ENCODE assay signal across 8 cellular contexts in genomic region chr4:4574792-4575191, GRCh38. TPM values are rescaled to one million over a fixed set of nuclear protein-coding genes. Genes with fewer than 3 reads are reported as not detected.
A peak's percentile ranks its signal among the peaks of the same experiment; 100 is the strongest.
DNase-seq lines count a peak whose midpoint lies in the region; ATAC-seq and TF ChIP-seq lines count a peak whose summit lies in the region.

No MANE protein-coding gene starts in this region.

- H3K36me3 Mint-ChIP-seq in stimulated activated naive B cell treated with anti-CD40 and anti-IgM and Interleukin-4, amounts not matched to agents 10 μg/mL and 1 μg/mL and 100 μg/mL, for 72 hours, result peaks cover 22 to 48% of the 10 kb centered on the region in 2 donors

- H2AFZ ChIP-seq in PC-3 (ENCODE audit: low read length), result peak overlapping the region; percentile 98

- DNase-seq in PC-3 (peak; percentile 46), dedifferentiated amniotic fluid mesenchymal stem cell (ENCODE audit: extremely low spot score) (peak; percentile 57), NCI-H1694 (lab: John Stamatoyannopoulos, UW) (no peak), NK-92 (lab: John Stamatoyannopoulos, UW; ENCODE audit: unreplicated experiment) (no peak)
- DNase-seq in stimulated activated naive B cell treated with anti-CD40 and anti-IgM and Interleukin-4, amounts not matched to agents 10 μg/mL and 1 μg/mL and 100 μg/mL, for 72 hours, result no peak

- no peaks in the 10 kb centered on the region for H3F3A ChIP-seq in PC-3 (ENCODE audit: low read length, unreplicated experiment)

- H3K27ac Mint-ChIP-seq in stimulated activated naive B cell treated with anti-CD40 and anti-IgM and Interleukin-4, amounts not matched to agents 10 μg/mL and 1 μg/mL and 100 μg/mL, for 72 hours, result peak overlapping the region; percentile 65

- H3K9me2 ChIP-seq in PC-3 (replicated peaks; ENCODE audit: low read length), result no peaks in the 10 kb centered on the region

- H3K36me3 ChIP-seq in ES-I3 (ENCODE audit: insufficient read depth, low read length), result no peaks in the 10 kb centered on the region
- no peaks in the 10 kb centered on the region for H3K36me3 ChIP-seq in PC-3 (ENCODE audit: low read depth, low read length)

- no peaks in the 10 kb centered on the region for H3K27me3 ChIP-seq in PC-3 (ENCODE audit: low read length)
- no peaks in the 10 kb centered on the region for H3K27me3 ChIP-seq in layer of hippocampus (ENCODE audit: control insufficient read depth, insufficient read depth, low read length)

- peaks cover 6 to 7% of the 10 kb centered on the region in 2 donors for H3K27me3 Mint-ChIP-seq in stimulated activated naive B cell treated with anti-CD40 and anti-IgM and Interleukin-4, amounts not matched to agents 10 μg/mL and 1 μg/mL and 100 μg/mL, for 72 hours

- POLR2A ChIA-PET in PC-3 (lab: Charles Lee; ENCODE audit: unreplicated experiment), result interaction anchor here (0.5 to 0.6 kb wide), 3 partner anchors 9 to 217 kb away, joined by 3 to 6 read pairs (median 4); no protein-coding TSS in a partner anchor

- no peaks in the 10 kb centered on the region for H4K20me1 ChIP-seq in PC-3 (ENCODE audit: low read length)

- CTCF ChIA-PET in PC-3 (lab: Charles Lee), result interaction anchor here (0.6 to 0.7 kb wide), 2 partner anchors 32 to 217 kb away, joined by 3 to 6 read pairs; no protein-coding TSS in a partner anchor

- no peaks in the 10 kb centered on the region for H3K79me2 ChIP-seq in PC-3 (ENCODE audit: low read length)

- peak overlapping the region; percentile 79 for H3K4me3 ChIP-seq in PC-3 (ENCODE audit: low read length)

- no peak for TF ChIP-seq CTCF in PC-3 (conservative IDR thresholded peaks at IDR 0.05; ENCODE audit: low read depth, low read length)

- peaks cover 5% of the 10 kb centered on the region for H3K9me3 ChIP-seq in ES-I3 (ENCODE audit: control insufficient read depth, insufficient read depth, low read length)
- no peaks in the 10 kb centered on the region for H3K9me3 ChIP-seq in PC-3 (ENCODE audit: low read length)

- ATAC-seq in PC-3 (peak; percentile 53), GM18502 (IDR thresholded peaks at IDR 0.05; ENCODE audit: poor library complexity, unreplicated experiment) (no peak)
- peak in 1 of 2 donors; percentile 6 for ATAC-seq in stimulated activated naive B cell treated with anti-CD40 and anti-IgM and Interleukin-4, amounts not matched to agents 10 μg/mL and 1 μg/mL and 100 μg/mL, for 72 hours (replicated peaks)

- H3K27ac ChIP-seq in PC-3 (ENCODE audit: low read length) (peak overlapping the region; percentile 33; the same call in 1 of the 2 replicates), layer of hippocampus (ENCODE audit: low read depth, low read length) (peak overlapping the region; percentile 40)

- H3K9me3 Mint-ChIP-seq in stimulated activated naive B cell treated with anti-CD40 and anti-IgM and Interleukin-4, amounts not matched to agents 10 μg/mL and 1 μg/mL and 100 μg/mL, for 72 hours, result peaks cover 6 to 8% of the 10 kb centered on the region in 2 donors

- TSS peak; percentile 61 for BruUV-seq in PC-3 (replicated peaks; lab: Mats Ljungman, UMichigan)

- H3K4me1 ChIP-seq in ES-I3 (ENCODE audit: insufficient read depth, low read length), result peaks cover 4% of the 10 kb centered on the region; the same call in 1 of the 2 replicates
- no peaks in the 10 kb centered on the region; the same call in 1 of the 2 replicates for H3K4me1 ChIP-seq in PC-3 (ENCODE audit: insufficient read depth, low read length)

- H3K9ac ChIP-seq in ES-I3 (ENCODE audit: low read depth, low read length) (peak overlapping the region; percentile 67; the same call in 1 of the 2 replicates), PC-3 (ENCODE audit: low read length) (peak overlapping the region; percentile 74)

- H3K4me2 ChIP-seq in PC-3 (ENCODE audit: low read length), result peak overlapping the region; percentile 92

- intact Hi-C loops in PC-3 (cut with micrococcal nuclease), result loop anchor here (5.0 kb wide), 1 partner anchor 308 kb away; no protein-coding TSS in a partner anchor

- H3K4me3 Mint-ChIP-seq in stimulated activated naive B cell treated with anti-CD40 and anti-IgM and Interleukin-4, amounts not matched to agents 10 μg/mL and 1 μg/mL and 100 μg/mL, for 72 hours, result peak overlapping the region; percentile 83 to 93

- H3K4me1 Mint-ChIP-seq in stimulated activated naive B cell treated with anti-CD40 and anti-IgM and Interleukin-4, amounts not matched to agents 10 μg/mL and 1 μg/mL and 100 μg/mL, for 72 hours, result peaks cover 16 to 19% of the 10 kb centered on the region in 2 donors

RNA-seq across cellular contexts. Expression of gene STX18, which starts 32.9 kb away (rescaled TPM):
- 24.0 and 25.0 TPM in 2 replicates for total RNA-seq in PC-3 (2014; rRNA removed)

Comparison
In these comparisons a context has a peak if more than half of its experiments do, and no peak if none do; other contexts are left out.
1. DNase-seq: peak in PC-3 (single experiment) and dedifferentiated amniotic fluid mesenchymal stem cell (single experiment); none in stimulated activated naive B cell treated with anti-CD40 and anti-IgM and Interleukin-4, amounts not matched to agents 10 μg/mL and 1 μg/mL and 100 μg/mL, for 72 hours (single experiment), NCI-H1694 (single experiment) and NK-92 (single experiment).